9 cellular contexts compared by ENCODE assay signal in the genomic region with DNA sequence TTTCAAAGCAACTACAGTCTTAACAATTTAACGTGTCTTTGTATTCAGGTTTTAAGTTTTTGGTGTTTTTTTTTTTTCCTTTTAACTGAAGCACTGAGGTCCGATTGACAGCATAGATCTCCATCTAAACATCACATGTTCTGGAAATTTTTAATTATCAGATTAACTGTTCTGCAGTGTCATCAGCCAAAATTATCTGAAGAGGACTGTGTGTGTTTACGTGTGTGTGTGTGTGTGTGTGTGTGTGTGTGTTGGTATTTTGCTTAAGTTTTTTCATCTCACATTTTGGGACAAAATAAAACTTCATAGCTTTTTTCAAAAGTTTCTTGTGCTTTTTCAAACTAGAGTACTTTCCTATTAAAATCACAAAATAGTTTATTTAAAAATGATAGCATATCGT. TPM values are rescaled to one million over a fixed set of nuclear protein-coding genes. Genes with fewer than 3 reads are reported as not detected.
DNase-seq lines count a peak whose midpoint lies in the region; ATAC-seq and TF ChIP-seq lines count a peak whose summit lies in the region.
"Had no signal": no experiment of that assay in that cellular context is flagged by ENCODE, and none has a peak within 500 bp of the region (broad histone marks: within the 10 kb centered on the region; RNA-seq: fewer than 3 reads in every experiment).

No MANE protein-coding gene starts in this region.

- H2AFZ ChIP-seq in SU-DHL-6 (ENCODE audit: low read depth, low read length, severe bottlenecking), result no peak overlapping the region

- H3K4me2 ChIP-seq in SU-DHL-6 (ENCODE audit: low read depth, low read length, poor library complexity, severe bottlenecking), result peak overlapping the region; percentile 86

- ATAC-seq in HG03439 (IDR thresholded peaks at IDR 0.05; ENCODE audit: unreplicated experiment), result no peak
- ATAC-seq in GM21529 (IDR thresholded peaks at IDR 0.05; ENCODE audit: unreplicated experiment), result no peak

- H3K9me2 ChIP-seq in SU-DHL-6 (replicated peaks; ENCODE audit: insufficient read depth, low read length), result no peaks in the 10 kb centered on the region

- 0 out of 2 replicates have a peak, but pooled peaks cover 3% of the 10 kb centered on the region for H3F3A ChIP-seq in SU-DHL-6 (ENCODE audit: insufficient read depth)

- no peaks in the 10 kb centered on the region for H3K36me3 ChIP-seq in SU-DHL-6 (ENCODE audit: low read length)

- peaks cover 43% of the 10 kb centered on the region for H3K79me2 ChIP-seq in SU-DHL-6 (ENCODE audit: insufficient read depth, low read length)

- TF ChIP-seq CTCF in GM12864 (IDR thresholded peaks at IDR 0.05; ENCODE audit: low read depth, low read length, missing control alignments) (no peak), SU-DHL-6 (IDR thresholded peaks at IDR 0.05; ENCODE audit: insufficient read depth, low read length, poor library complexity, severe bottlenecking) (no peak), fibroblast of pulmonary artery (IDR thresholded peaks at IDR 0.05; ENCODE audit: low read length, missing control alignments) (no peak)

- peaks cover 34% of the 10 kb centered on the region for H4K20me1 ChIP-seq in SU-DHL-6 (ENCODE audit: low read depth, low read length)

- no peak overlapping the region for H3K9ac ChIP-seq in SU-DHL-6 (ENCODE audit: low read length)

- peak overlapping the region; percentile 86 for H3K4me3 ChIP-seq in GM12864 (ENCODE audit: low read depth, low read length)
- peak overlapping the region; percentile 77 for H3K4me3 ChIP-seq in SU-DHL-6 (ENCODE audit: insufficient read depth, low read length, poor library complexity, severe bottlenecking)
- peak overlapping the region; percentile 83 for H3K4me3 ChIP-seq in fibroblast of pulmonary artery (replicated peaks; ENCODE audit: low read depth, low read length)
- H3K4me3 ChIP-seq in skeletal muscle cell (ENCODE audit: low read depth, low read length), result peak overlapping the region; percentile 93

- no peak overlapping the region for H3K27ac ChIP-seq in SU-DHL-6 (ENCODE audit: low read depth, low read length)

- DNase-seq in GM12864 (ENCODE audit: low read depth) (no peak), fibroblast of pulmonary artery (ENCODE audit: low read depth) (peak; percentile 9), skeletal muscle cell (ENCODE audit: low read depth) (no peak), GOT3 (lab: John Stamatoyannopoulos, UW) (no peak), H4 (ENCODE audit: low spot score) (no peak)
- DNase-seq: NCI-H2107 had no signal

- no peaks in the 10 kb centered on the region for H3K27me3 ChIP-seq in SU-DHL-6 (ENCODE audit: low read length)

- no peaks in the 10 kb centered on the region for H3K9me3 ChIP-seq in SU-DHL-6 (ENCODE audit: insufficient read depth, low read length)

RNA-seq across cellular contexts. Expression of a gene that starts 1.8 kb away (rescaled TPM):
- 17.9 and 21.0 TPM in 2 replicates for total RNA-seq in H4 (2014; rRNA removed; shearing (Covaris generic))
